In genomic region chr16:67714522-67714921, GRCh38 we compare ENCODE assay signal across 32 cellular contexts.
"Had no signal": no experiment of that assay in that cellular context is flagged by ENCODE, and none has a peak within 500 bp of the region (broad histone marks: within the 10 kb centered on the region; RNA-seq: fewer than 3 reads in every experiment).

No MANE protein-coding gene starts in this region.

- H3K27me3 ChIP-seq: adrenal gland, body of pancreas, esophagus squamous epithelium, gastroesophageal sphincter, heart right ventricle had no signal

- H2AFZ ChIP-seq: hepatocyte had no signal

- DNase-seq: activated CD4-positive, alpha-beta T cell treated with anti-CD3 and anti-CD28 coated beads for 4 hours; activated CD4-positive, alpha-beta T cell treated with anti-CD3 and anti-CD28 coated beads, Interleukin-2, amount 10 ng/mL, durations not matched to agents 7 days and 5 days; activated CD4-positive, alpha-beta T cell treated with anti-CD3 and anti-CD28 coated beads, Interleukin-2, amount 50 U/mL, for 48 hours; activated CD4-positive, CD25-positive, alpha-beta regulatory T cell; activated CD4-positive, CD25-positive, alpha-beta regulatory T cell treated with anti-CD3 and anti-CD28 coated beads, Interleukin-2, amount 50 U/mL, for 72 hours; activated CD8-positive, alpha-beta memory T cell treated with anti-CD3 and anti-CD28 coated beads, Interleukin-2, amount 10 ng/mL, durations not matched to agents 7 days and 5 days; activated CD8-positive, alpha-beta memory T cell treated with anti-CD3 and anti-CD28 coated beads, Interleukin-2, amount 50 U/mL, for 4 hours; activated CD8-positive, alpha-beta T cell treated with anti-CD3 and anti-CD28 coated beads, Interleukin-2, amount 10 ng/mL, durations not matched to agents 7 days and 5 days; activated effector memory CD4-positive, alpha-beta T cell treated with anti-CD3 and anti-CD28 coated beads, Interleukin-2, amount 50 U/mL, for 16 hours; activated naive CD4-positive, alpha-beta T cell treated with anti-CD3 and anti-CD28 coated beads for 36 hours; activated naive CD8-positive, alpha-beta T cell treated with anti-CD3 and anti-CD28 coated beads for 36 hours; activated naive CD8-positive, alpha-beta T cell treated with anti-CD3 and anti-CD28 coated beads, Interleukin-2, amount 50 U/mL, for 24 hours; activated T-cell treated with anti-CD3 and anti-CD28 coated beads, Interleukin-2, amount 50 U/mL, for 1 hour; activated T-cell treated with anti-CD3 and anti-CD28 coated beads, Interleukin-2, amount 50 U/mL, for 48 hours; adrenal gland; amygdala; aorta; body of pancreas; cortex of kidney; dermis blood vessel endothelial cell; effector CD8-positive, alpha-beta T cell; esophagus squamous epithelium; foreskin melanocyte; heart right ventricle; T-helper 17 cell; T1000 had no signal

- H3K36me3 ChIP-seq: adrenal gland, gastroesophageal sphincter had no signal

- H3K4me3 ChIP-seq: adrenal gland, body of pancreas, esophagus squamous epithelium, gastroesophageal sphincter, heart right ventricle, hepatocyte had no signal

- ATAC-seq: activated CD8-positive, alpha-beta memory T cell treated with anti-CD3 and anti-CD28 coated beads, Interleukin-2, amount 10 ng/mL, durations not matched to agents 7 days and 5 days; activated CD8-positive, alpha-beta T cell treated with anti-CD3 and anti-CD28 coated beads, Interleukin-2, amount 10 ng/mL, durations not matched to agents 7 days and 5 days; activated naive CD8-positive, alpha-beta T cell treated with anti-CD3 and anti-CD28 coated beads, Interleukin-2, amount 50 U/mL, for 24 hours; body of pancreas; gastroesophageal sphincter; heart right ventricle; T-helper 17 cell had no signal

- H3K4me2 ChIP-seq: hepatocyte had no signal

- FAIRE-seq: colon, endometrium, endothelial cell of umbilical vein had no signal

- H3K9me3 ChIP-seq: adrenal gland, body of pancreas, esophagus squamous epithelium, gastroesophageal sphincter, heart right ventricle had no signal

- H3K27ac ChIP-seq: adrenal gland, body of pancreas, epithelial cell of prostate, gastroesophageal sphincter, heart right ventricle, hepatocyte had no signal
